ENCODE assay signal across 8 cellular contexts in the genomic region with DNA sequence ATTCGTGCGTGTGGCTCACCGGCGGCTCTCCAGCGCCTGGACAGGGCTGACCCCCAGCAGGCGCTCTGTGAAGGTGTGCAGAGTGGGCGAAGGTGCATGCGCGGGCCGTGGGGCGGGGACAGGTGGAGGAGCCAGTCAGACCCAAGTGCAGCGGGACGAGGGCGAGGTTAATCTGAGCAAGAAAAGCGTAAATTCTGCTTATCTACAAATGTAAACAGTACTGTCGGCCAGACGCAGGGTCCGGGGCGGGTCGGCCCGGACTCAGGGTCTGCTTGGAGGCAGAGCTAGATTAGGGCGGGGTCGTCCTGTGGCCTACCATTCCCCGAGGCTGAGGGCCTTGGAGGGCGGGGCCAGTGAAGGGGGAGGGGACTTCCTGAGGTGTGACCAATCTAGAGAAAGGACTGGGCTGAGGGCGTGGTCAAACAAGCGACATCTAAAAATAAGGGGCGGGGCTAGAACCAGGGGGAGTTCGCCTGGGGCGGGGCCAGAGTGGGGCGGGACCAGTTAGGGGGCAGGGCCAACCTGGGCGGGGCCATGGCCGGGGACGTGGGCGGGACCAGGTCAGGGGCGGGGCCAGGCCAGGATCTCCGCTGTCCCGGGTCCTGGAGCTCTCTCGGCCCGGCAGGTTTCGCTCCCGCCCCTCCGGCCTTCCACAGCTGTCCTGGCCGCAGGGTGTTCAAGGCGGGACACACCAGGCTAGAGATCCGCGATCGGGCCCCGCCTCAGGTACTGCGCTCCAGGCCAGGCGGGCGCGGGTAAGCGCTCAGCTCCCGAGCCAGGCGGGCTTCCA.
DNase-seq lines count a peak whose midpoint lies in the region; ATAC-seq lines count a peak whose summit lies in the region.

A gene (plus strand): TSS at position 611 of the 790 bp plus-strand sequence. CDS start 994 bp downstream, outside the sequence.

- H3K4me1 Mint-ChIP-seq in memory B cell: peaks cover 16% of the 10 kb centered on the region

- no peaks in the 10 kb centered on the region for H3K27me3 ChIP-seq in endocrine pancreas (ENCODE audit: control insufficient read depth, insufficient read depth, low read length)

- no peaks in the 10 kb centered on the region for H3K4me1 ChIP-seq in endocrine pancreas (ENCODE audit: control insufficient read depth, insufficient read depth, low read length)

- no peaks in the 10 kb centered on the region for H3K36me3 ChIP-seq in endocrine pancreas (ENCODE audit: control insufficient read depth, insufficient read depth, low read length)

- H3K27me3 Mint-ChIP-seq in memory B cell: peaks cover 35% of the 10 kb centered on the region

- H3K4me3 Mint-ChIP-seq in memory B cell: peak within 1 kb of the TSS; percentile 78

- peak within 1 kb of the TSS; percentile 4 for H3K9ac ChIP-seq in endocrine pancreas (ENCODE audit: control insufficient read depth, insufficient read depth, low read length)

- H3K9me3 Mint-ChIP-seq in memory B cell: no peaks in the 10 kb centered on the region

- no peaks in the 10 kb centered on the region for H3K36me3 Mint-ChIP-seq in memory B cell

- H3K4me3 ChIP-seq in endocrine pancreas (ENCODE audit: control insufficient read depth, insufficient read depth, low read length): peak within 1 kb of the TSS; percentile 14

- no peak within 1 kb of the TSS for H3K27ac Mint-ChIP-seq in memory B cell

- DNase-seq in Ammon's horn (ENCODE audit: low spot score) (peak; percentile 99), HS-5 (ENCODE audit: low read depth) (peak; percentile 71), NOMO-1 treated with dmso at 0.1 percent for 144 hours (lab: John Stamatoyannopoulos, UW; ENCODE audit: unreplicated experiment) (peak; percentile 88), memory B cell (ENCODE audit: low spot score in 2 of 2) (peak; percentile 71 to 76)
- DNase-seq in activated CD8-positive, alpha-beta memory T cell treated with anti-CD3 and anti-CD28 coated beads, Interleukin-2, amount 50 U/mL, for 1 hour (ENCODE audit: extremely low read depth): peak; percentile 84
- DNase-seq in stimulated activated CD4-positive, alpha-beta T cell treated with anti-CD3 and anti-CD28 coated beads, TNF-alpha, amount 100 ng/mL, for 4 hours (ENCODE audit: low read depth in 3 of 3): peak; percentile 71 to 81 (median 78)

- ATAC-seq in GM19397 (IDR thresholded peaks at IDR 0.05; ENCODE audit: unreplicated experiment) (peak; percentile 71), memory B cell (ENCODE audit: low read depth) (peak; percentile 91)

- no peaks in the 10 kb centered on the region for H3K9me3 ChIP-seq in endocrine pancreas (ENCODE audit: control insufficient read depth, low read length)

Comparison
In these comparisons a context has a peak if more than half of its experiments do, and no peak if none do; other contexts are left out.
1. Peak in every context shown above with its lines: DNase-seq, ATAC-seq and H3K4me3 ChIP-seq.